14 cellular contexts compared by ENCODE assay signal in genomic region chr10:22634606-22635467, GRCh38.
DNase-seq lines count a peak whose midpoint lies in the region; ATAC-seq lines count a peak whose summit lies in the region.
"Had no signal": no experiment of that assay in that cellular context is flagged by ENCODE, and none has a peak within 500 bp of the region (broad histone marks: within the 10 kb centered on the region; RNA-seq: fewer than 3 reads in every experiment).

No MANE protein-coding gene starts in this region.

- intact Hi-C loops in activated CD4-positive, alpha-beta T cell treated with anti-CD3 and anti-CD28 coated beads for 36 hours (cut with DNase I, micrococcal nuclease), result no loop called here
- intact Hi-C loops in activated CD4-positive, alpha-beta memory T cell treated with anti-CD3 and anti-CD28 coated beads for 36 hours (cut with micrococcal nuclease), result no loop called here

- H3K9me3 Mint-ChIP-seq in activated CD4-positive, alpha-beta T cell treated with anti-CD3 and anti-CD28 coated beads for 36 hours (ENCODE audit: low read depth), result peaks cover 4% of the 10 kb centered on the region
- peaks cover 4% of the 10 kb centered on the region for H3K9me3 Mint-ChIP-seq in activated CD4-positive, alpha-beta memory T cell treated with anti-CD3 and anti-CD28 coated beads for 36 hours
- peaks cover 3 to 5% of the 10 kb centered on the region in 2 donors for H3K9me3 Mint-ChIP-seq in effector memory CD8-positive, alpha-beta T cell

- POLR2A ChIA-PET in activated CD4-positive, alpha-beta T cell treated with anti-CD3 and anti-CD28 coated beads for 36 hours (lab: Charles Lee), result no interaction called here
- POLR2A ChIA-PET in activated CD4-positive, alpha-beta memory T cell treated with anti-CD3 and anti-CD28 coated beads for 36 hours (lab: Charles Lee), result no interaction called here

- DNase-seq in activated CD4-positive, alpha-beta T cell treated with anti-CD3 and anti-CD28 coated beads for 36 hours, result no peak
- DNase-seq in activated CD4-positive, alpha-beta T cell treated with anti-CD3 and anti-CD28 coated beads, Interleukin-2, amount 50 U/mL, for 1 hour, result no peak
- peak; percentile 40 for DNase-seq in activated CD4-positive, alpha-beta memory T cell treated with anti-CD3 and anti-CD28 coated beads for 36 hours
- DNase-seq in effector memory CD8-positive, alpha-beta T cell, result no peak
- no peak for DNase-seq in stimulated activated naive CD8-positive, alpha-beta T cell treated with anti-CD3 and anti-CD28 coated beads, Interleukin-15, Interleukin-2, amounts not matched to agents 100 U/mL and 50 U/mL, for 24 hours
- DNase-seq in SIG-M5 (lab: John Stamatoyannopoulos, UW) (no peak), NCI-H1930 (lab: John Stamatoyannopoulos, UW) (no peak)
- DNase-seq: anterior cingulate cortex; NCI-H1694 treated with DMSO at 0.1 percent for 48 hours; NCI-H524; stimulated activated CD4-positive, alpha-beta T cell treated with anti-CD3 and anti-CD28 coated beads, Interleukin-4, amount 100 ng/mL, for 24 hours; stimulated activated CD8-positive, alpha-beta memory T cell treated with anti-CD3 and anti-CD28 coated beads, Interleukin-4, amount 100 ng/mL, for 48 hours; upper lobe of left lung had no signal

- ATAC-seq in activated CD4-positive, alpha-beta T cell treated with anti-CD3 and anti-CD28 coated beads for 36 hours, result peak; percentile 18
- peak; percentile 10 for ATAC-seq in effector memory CD8-positive, alpha-beta T cell (replicated peaks)
- peak; percentile 69 for ATAC-seq in stimulated activated naive CD8-positive, alpha-beta T cell treated with anti-CD3 and anti-CD28 coated beads, Interleukin-15, Interleukin-2, amounts not matched to agents 100 U/mL and 50 U/mL, for 24 hours
- no peak for ATAC-seq in GM21825 (IDR thresholded peaks at IDR 0.05; ENCODE audit: unreplicated experiment)

- H3K27ac Mint-ChIP-seq in activated CD4-positive, alpha-beta T cell treated with anti-CD3 and anti-CD28 coated beads for 36 hours, result peak overlapping the region; percentile 74
- peak overlapping the region; percentile 72 for H3K27ac Mint-ChIP-seq in activated CD4-positive, alpha-beta memory T cell treated with anti-CD3 and anti-CD28 coated beads for 36 hours
- peak overlapping the region; percentile 97 to 98 for H3K27ac Mint-ChIP-seq in effector memory CD8-positive, alpha-beta T cell

- CTCF ChIA-PET in activated CD4-positive, alpha-beta T cell treated with anti-CD3 and anti-CD28 coated beads for 36 hours (lab: Charles Lee), result interaction anchor here (1.2 kb wide), 1 partner anchor 14 kb away, joined by 3 read pairs; no protein-coding TSS in a partner anchor
- CTCF ChIA-PET in activated CD4-positive, alpha-beta memory T cell treated with anti-CD3 and anti-CD28 coated beads for 36 hours (lab: Charles Lee), result no interaction called here

- no peak overlapping the region for H3K4me3 Mint-ChIP-seq in activated CD4-positive, alpha-beta T cell treated with anti-CD3 and anti-CD28 coated beads for 36 hours
- H3K4me3 Mint-ChIP-seq in activated CD4-positive, alpha-beta memory T cell treated with anti-CD3 and anti-CD28 coated beads for 36 hours, result no peak overlapping the region
- H3K4me3 Mint-ChIP-seq in effector memory CD8-positive, alpha-beta T cell, result peak overlapping the region; percentile 79 to 81

- peaks cover 31% of the 10 kb centered on the region for H3K36me3 Mint-ChIP-seq in activated CD4-positive, alpha-beta T cell treated with anti-CD3 and anti-CD28 coated beads for 36 hours (ENCODE audit: low read depth)
- H3K36me3 Mint-ChIP-seq in activated CD4-positive, alpha-beta memory T cell treated with anti-CD3 and anti-CD28 coated beads for 36 hours, result peaks cover 3% of the 10 kb centered on the region
- H3K36me3 Mint-ChIP-seq in effector memory CD8-positive, alpha-beta T cell (ENCODE audit: insufficient read depth), result peaks cover 50% of the 10 kb centered on the region

- no peaks in the 10 kb centered on the region for H3K27me3 Mint-ChIP-seq in activated CD4-positive, alpha-beta T cell treated with anti-CD3 and anti-CD28 coated beads for 36 hours
- H3K27me3 Mint-ChIP-seq in activated CD4-positive, alpha-beta memory T cell treated with anti-CD3 and anti-CD28 coated beads for 36 hours, result no peaks in the 10 kb centered on the region
- no peaks in the 10 kb centered on the region for H3K27me3 Mint-ChIP-seq in effector memory CD8-positive, alpha-beta T cell

- peaks cover 90% of the 10 kb centered on the region for H3K4me1 Mint-ChIP-seq in activated CD4-positive, alpha-beta T cell treated with anti-CD3 and anti-CD28 coated beads for 36 hours
- H3K4me1 Mint-ChIP-seq in activated CD4-positive, alpha-beta memory T cell treated with anti-CD3 and anti-CD28 coated beads for 36 hours (ENCODE audit: low read depth), result peaks cover 79% of the 10 kb centered on the region
- peaks cover 77 to 79% of the 10 kb centered on the region in 2 donors for H3K4me1 Mint-ChIP-seq in effector memory CD8-positive, alpha-beta T cell (ENCODE audit: low read depth in 2 of 2)

Comparison
In these comparisons a context has a peak if more than half of its experiments do, and no peak if none do; other contexts are left out.
1. H3K4me3 Mint-ChIP-seq: peak in effector memory CD8-positive, alpha-beta T cell (2 of 2); none in activated CD4-positive, alpha-beta T cell treated with anti-CD3 and anti-CD28 coated beads for 36 hours (single experiment) and activated CD4-positive, alpha-beta memory T cell treated with anti-CD3 and anti-CD28 coated beads for 36 hours (single experiment).
2. Peak in every context shown above with its lines, with median percentiles within 50 percentile points of each other: H3K27ac Mint-ChIP-seq.